1 cellular context compared by ENCODE assay signal in the genomic region with DNA sequence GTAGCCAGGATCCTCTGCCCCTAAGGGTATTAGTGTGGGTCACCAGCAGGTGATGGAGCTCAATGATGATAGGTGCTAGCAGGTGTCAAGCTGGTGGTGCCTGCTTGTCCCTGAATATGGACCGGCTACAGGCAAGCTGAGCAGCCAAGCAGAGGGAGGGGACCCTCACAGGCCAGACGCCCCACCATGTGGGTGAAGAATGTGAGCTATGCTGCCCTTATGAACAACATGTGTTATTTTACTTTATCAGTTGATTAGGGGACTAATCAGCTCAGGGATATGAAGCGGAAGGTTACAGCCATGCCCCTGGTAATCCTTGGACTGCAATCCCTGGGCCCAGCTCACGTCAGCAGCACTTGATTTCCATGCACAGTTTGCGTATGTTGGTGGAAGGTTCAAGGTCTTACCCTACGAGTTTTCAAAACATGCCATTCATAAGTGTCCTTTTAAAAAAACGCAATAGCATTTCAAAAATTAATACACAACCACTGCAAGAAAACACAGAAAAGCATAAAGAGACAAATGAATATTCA.
TF ChIP-seq lines count a peak whose summit lies in the region.

No MANE protein-coding gene starts in this region.

TF ChIP-seq in H1, 55 proteins besides CTCF, POLR2A, EP300 and RAD21 (continued from another document):
- no peak for TF ChIP-seq KDM4A (IDR thresholded peaks at IDR 0.05; ENCODE audit: low read depth, low read length, severe bottlenecking)
- TF ChIP-seq CEBPB (IDR thresholded peaks at IDR 0.05; ENCODE audit: low read depth, low read length), result no peak
- no peak for TF ChIP-seq SP4 (IDR thresholded peaks at IDR 0.05; ENCODE audit: low read length)
- no peak for TF ChIP-seq YY1 (IDR thresholded peaks at IDR 0.05; ENCODE audit: low read depth, low read length)
- no peak for TF ChIP-seq SP2 (IDR thresholded peaks at IDR 0.05; ENCODE audit: low read length)
- no peak for TF ChIP-seq HDAC6 (IDR thresholded peaks at IDR 0.05; ENCODE audit: low read depth, low read length)
- no peak for TF ChIP-seq SRF (IDR thresholded peaks at IDR 0.05; ENCODE audit: low read depth, low read length)
- no peak for TF ChIP-seq ASH2L (IDR thresholded peaks at IDR 0.05; ENCODE audit: low read length)
